Comparison of ENCODE assay signal across 18 cellular contexts in the genomic region with DNA sequence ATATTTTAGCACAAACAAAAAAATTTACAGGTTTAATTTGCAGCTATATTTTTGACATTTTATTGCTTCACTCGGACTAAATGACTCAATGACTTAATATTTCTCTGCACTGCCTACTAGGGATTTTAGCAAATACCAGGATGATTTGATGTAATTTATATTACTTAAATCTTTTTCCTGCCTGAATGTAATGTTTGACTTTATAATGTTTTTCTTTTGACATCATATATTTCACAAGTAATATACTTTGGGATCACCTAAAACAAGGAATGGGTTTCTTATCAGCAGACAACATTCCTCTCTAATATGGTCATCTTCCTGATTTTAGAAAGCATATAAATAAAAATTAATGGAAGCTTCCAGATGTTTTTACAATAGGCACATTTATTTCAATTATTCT.
A peak's percentile ranks its signal among the peaks of the same experiment; 100 is the strongest.
DNase-seq lines count a peak whose midpoint lies in the region; ATAC-seq and TF ChIP-seq lines count a peak whose summit lies in the region.
"Had no signal": no experiment of that assay in that cellular context is flagged by ENCODE, and none has a peak within 500 bp of the region (broad histone marks: within the 10 kb centered on the region; RNA-seq: fewer than 3 reads in every experiment).

No MANE protein-coding gene starts in this region.

- no peaks in the 10 kb centered on the region for H3K4me1 ChIP-seq in Caco-2
- H3K4me1 ChIP-seq: colonic mucosa, right lobe of liver had no signal

- POLR2A ChIA-PET in BJ (lab: Charles Lee) = no interaction called here
- POLR2A ChIA-PET in Caco-2 (lab: Charles Lee) = no interaction called here

- DNase-seq in BJ (ENCODE audit: low read depth) (peak; percentile 14), M059J (ENCODE audit: low read depth) (peak; percentile 21), dermis blood vessel endothelial cell (peak; percentile 37), omental fat pad (ENCODE audit: low spot score) (no peak), Caco-2 (no peak)
- DNase-seq in activated CD8-positive, alpha-beta memory T cell treated with anti-CD3 and anti-CD28 coated beads for 24 hours = no peak
- DNase-seq: activated B cell treated with CpG ODN at 0.5 μM for 24 hours, C1 segment of cervical spinal cord, colonic mucosa, DMS53, NCI-H1417, NCI-H345, right lobe of liver, SHP77, T-helper 2 cell had no signal

- no peaks in the 10 kb centered on the region for H3K27me3 Mint-ChIP-seq in Caco-2 (ENCODE audit: insufficient read depth, unreplicated experiment)
- H3K27me3 Mint-ChIP-seq: activated B cell treated with CpG ODN at 0.5 μM for 24 hours; activated T-helper 17 cell treated with anti-CD3 and anti-CD28 coated beads, Interleukin-2, amount 50 U/mL, for 72 hours had no signal

- BruUV-seq in Caco-2 (replicated peaks; lab: Mats Ljungman, UMichigan) = no TSS peak

- no peaks in the 10 kb centered on the region for H3K36me3 Mint-ChIP-seq in Caco-2 (ENCODE audit: insufficient read depth, unreplicated experiment)

- CTCF ChIA-PET in BJ (lab: Yijun Ruan, JAX) = no interaction called here
- CTCF ChIA-PET in Caco-2 (lab: Charles Lee) = no interaction called here

- no peaks in the 10 kb centered on the region for H3K27me3 ChIP-seq in BJ (ENCODE audit: control insufficient read depth, insufficient read depth, low read length)
- H3K27me3 ChIP-seq in Caco-2 (replicated peaks; ENCODE audit: control insufficient read depth, insufficient read depth, low read length) = no peaks in the 10 kb centered on the region
- H3K27me3 ChIP-seq: colonic mucosa, right lobe of liver had no signal

- no peaks in the 10 kb centered on the region for H3K9me3 Mint-ChIP-seq in Caco-2 (ENCODE audit: unreplicated experiment)
- H3K9me3 Mint-ChIP-seq: activated B cell treated with CpG ODN at 0.5 μM for 24 hours; activated T-helper 17 cell treated with anti-CD3 and anti-CD28 coated beads, Interleukin-2, amount 50 U/mL, for 72 hours had no signal

- H3K4me3 Mint-ChIP-seq in Caco-2 (ENCODE audit: unreplicated experiment) = no peak overlapping the region
- H3K4me3 Mint-ChIP-seq: activated B cell treated with CpG ODN at 0.5 μM for 24 hours; activated T-helper 17 cell treated with anti-CD3 and anti-CD28 coated beads, Interleukin-2, amount 50 U/mL, for 72 hours had no signal

- H3K4me1 Mint-ChIP-seq in Caco-2 (ENCODE audit: low read depth, unreplicated experiment) = no peaks in the 10 kb centered on the region
- H3K4me1 Mint-ChIP-seq: activated B cell treated with CpG ODN at 0.5 μM for 24 hours; activated T-helper 17 cell treated with anti-CD3 and anti-CD28 coated beads, Interleukin-2, amount 50 U/mL, for 72 hours had no signal

- H3K27ac Mint-ChIP-seq in Caco-2 (ENCODE audit: unreplicated experiment) = no peak overlapping the region
- H3K27ac Mint-ChIP-seq: activated B cell treated with CpG ODN at 0.5 μM for 24 hours; activated T-helper 17 cell treated with anti-CD3 and anti-CD28 coated beads, Interleukin-2, amount 50 U/mL, for 72 hours had no signal

- no peaks in the 10 kb centered on the region for H3K36me3 ChIP-seq in BJ (ENCODE audit: control insufficient read depth, insufficient read depth, low read length)
- H3K36me3 ChIP-seq in Caco-2 (ENCODE audit: control insufficient read depth, insufficient read depth, low read length) = no peaks in the 10 kb centered on the region
- H3K36me3 ChIP-seq: colonic mucosa, right lobe of liver had no signal

- TF ChIP-seq CTCF in BJ (IDR thresholded peaks at IDR 0.05; ENCODE audit: insufficient read depth, low read depth, low read length) (no peak), omental fat pad (IDR thresholded peaks at IDR 0.05) (no peak), Caco-2 (IDR thresholded peaks at IDR 0.05; ENCODE audit: insufficient read depth in 1 of 2, low read depth in 1 of 2, low read length in 1 of 2, severe bottlenecking in 1 of 2, unreplicated experiment in 1 of 2) (no peak)

- H3K9me3 ChIP-seq in Caco-2 = no peaks in the 10 kb centered on the region
- H3K9me3 ChIP-seq: colonic mucosa, right lobe of liver had no signal

- peak; percentile 48 for ATAC-seq in omental fat pad (ENCODE audit: low FRiP score)
- ATAC-seq in GM19467 (IDR thresholded peaks at IDR 0.05; ENCODE audit: unreplicated experiment) = no peak
- ATAC-seq in HG03342 (IDR thresholded peaks at IDR 0.05; ENCODE audit: unreplicated experiment) = no peak
- ATAC-seq: activated T-helper 17 cell treated with anti-CD3 and anti-CD28 coated beads, Interleukin-2, amount 50 U/mL, for 72 hours; right lobe of liver had no signal

- intact Hi-C loops in Caco-2 (cut with micrococcal nuclease; ENCODE audit: unreplicated experiment) = no loop called here

- H3K4me3 ChIP-seq in BJ (ENCODE audit: low read depth, low read length) = no peak overlapping the region
- no peak overlapping the region for H3K4me3 ChIP-seq in Caco-2 (ENCODE audit: low read depth, low read length)
- H3K4me3 ChIP-seq: colonic mucosa, right lobe of liver had no signal

Comparison
In these comparisons a context has a peak if more than half of its experiments do, and no peak if none do; other contexts are left out.
1. DNase-seq: peak in BJ (single experiment), M059J (single experiment) and dermis blood vessel endothelial cell (single experiment); none in omental fat pad (single experiment), Caco-2 (0 of 2) and activated CD8-positive, alpha-beta memory T cell treated with anti-CD3 and anti-CD28 coated beads for 24 hours (single experiment).